ENCODE assay signal across 31 cellular contexts in the genomic region with DNA sequence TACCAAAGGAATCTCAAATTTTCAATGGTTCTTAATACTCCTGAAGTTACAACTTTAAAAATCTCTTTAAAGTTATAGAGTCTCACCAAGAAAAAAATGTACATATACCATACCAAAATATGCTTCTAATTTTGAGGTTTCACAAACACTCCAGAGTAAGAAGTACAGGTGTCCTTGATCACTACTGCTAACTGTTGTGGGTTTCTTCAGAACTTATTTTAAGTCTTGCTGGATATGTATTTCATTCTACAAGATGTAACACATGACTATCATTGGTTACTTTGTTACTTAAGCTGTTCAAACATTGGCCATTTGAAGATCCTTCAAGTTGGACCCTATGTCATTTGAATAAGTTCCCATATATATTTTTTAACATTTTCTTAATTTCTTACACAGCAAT.
"Had no signal": no experiment of that assay in that cellular context is flagged by ENCODE, and none has a peak within 500 bp of the region (broad histone marks: within the 10 kb centered on the region; RNA-seq: fewer than 3 reads in every experiment).

No MANE protein-coding gene starts in this region.

- H3K4me3 ChIP-seq: body of pancreas, colonic mucosa, esophagus squamous epithelium, gastroesophageal sphincter, heart right ventricle had no signal

- H3K27ac ChIP-seq: body of pancreas, colonic mucosa, epithelial cell of prostate, esophagus squamous epithelium, gastroesophageal sphincter, heart right ventricle had no signal

- H3K4me1 Mint-ChIP-seq: activated CD4-positive, alpha-beta memory T cell treated with anti-CD3 and anti-CD28 coated beads, Interleukin-2, amount 10 ng/mL, durations not matched to agents 7 days and 5 days; activated CD4-positive, alpha-beta T cell treated with anti-CD3 and anti-CD28 coated beads for 36 hours; activated CD4-positive, alpha-beta T cell treated with anti-CD3 and anti-CD28 coated beads, Interleukin-2, amount 10 ng/mL, durations not matched to agents 7 days and 5 days; activated T-helper 17 cell treated with anti-CD3 and anti-CD28 coated beads, Interleukin-2, amount 50 U/mL, for 72 hours had no signal

- H3K9me3 ChIP-seq: body of pancreas, colonic mucosa, esophagus squamous epithelium, gastroesophageal sphincter, heart right ventricle had no signal

- ATAC-seq: activated CD4-positive, alpha-beta T cell treated with anti-CD3 and anti-CD28 coated beads for 36 hours; activated T-cell treated with anti-CD3 and anti-CD28 coated beads, Interleukin-2, amount 50 U/mL, for 72 hours; activated T-helper 17 cell treated with anti-CD3 and anti-CD28 coated beads, Interleukin-2, amount 50 U/mL, for 72 hours; body of pancreas; gastroesophageal sphincter; heart right ventricle had no signal

- FAIRE-seq: endometrium, endothelial cell of umbilical vein had no signal

- DNase-seq: activated CD4-positive, alpha-beta memory T cell treated with anti-CD3 and anti-CD28 coated beads, Interleukin-2, amount 10 ng/mL, durations not matched to agents 7 days and 5 days; activated CD4-positive, alpha-beta T cell treated with anti-CD3 and anti-CD28 coated beads for 36 hours; activated CD4-positive, alpha-beta T cell treated with anti-CD3 and anti-CD28 coated beads, Interleukin-2, amount 10 ng/mL, durations not matched to agents 7 days and 5 days; activated CD4-positive, alpha-beta T cell treated with anti-CD3 and anti-CD28 coated beads, Interleukin-2, amount 50 U/mL, for 4 hours; activated CD4-positive, CD25-positive, alpha-beta regulatory T cell; activated CD4-positive, CD25-positive, alpha-beta regulatory T cell treated with anti-CD3 and anti-CD28 coated beads, Interleukin-2, amount 50 U/mL, for 72 hours; activated CD8-positive, alpha-beta memory T cell treated with anti-CD3 and anti-CD28 coated beads, Interleukin-2, amount 50 U/mL, for 48 hours; activated effector memory CD4-positive, alpha-beta T cell treated with Interleukin-2 at 50 U/mL for 16 hours; activated gamma-delta T cell treated with Interleukin-2 at 50 U/mL for 16 hours; activated naive CD4-positive, alpha-beta T cell treated with anti-CD3 and anti-CD28 coated beads, Interleukin-2, amount 50 U/mL, for 16 hours; activated naive CD4-positive, alpha-beta T cell treated with Interleukin-2 at 50 U/mL for 16 hours; activated T-cell treated with anti-CD3 and anti-CD28 coated beads for 4 hours; activated T-cell treated with anti-CD3 and anti-CD28 coated beads, Interleukin-2, amount 50 U/mL, for 24 hours; activated T-cell treated with anti-CD3 and anti-CD28 coated beads, Interleukin-2, amount 50 U/mL, for 72 hours; amniotic stem cell; anterior cingulate cortex; body of pancreas; caudate nucleus; colonic mucosa; effector CD8-positive, alpha-beta T cell; esophagus squamous epithelium; foreskin melanocyte; heart right ventricle; T-helper 1 cell; T-helper 2 cell had no signal

- H3K27me3 Mint-ChIP-seq: activated CD4-positive, alpha-beta memory T cell treated with anti-CD3 and anti-CD28 coated beads, Interleukin-2, amount 10 ng/mL, durations not matched to agents 7 days and 5 days; activated CD4-positive, alpha-beta T cell treated with anti-CD3 and anti-CD28 coated beads for 36 hours; activated CD4-positive, alpha-beta T cell treated with anti-CD3 and anti-CD28 coated beads, Interleukin-2, amount 10 ng/mL, durations not matched to agents 7 days and 5 days; activated naive CD8-positive, alpha-beta T cell; activated T-helper 17 cell treated with anti-CD3 and anti-CD28 coated beads, Interleukin-2, amount 50 U/mL, for 72 hours had no signal

- H3K4me3 Mint-ChIP-seq: activated CD4-positive, alpha-beta memory T cell treated with anti-CD3 and anti-CD28 coated beads, Interleukin-2, amount 10 ng/mL, durations not matched to agents 7 days and 5 days; activated CD4-positive, alpha-beta T cell treated with anti-CD3 and anti-CD28 coated beads for 36 hours; activated CD4-positive, alpha-beta T cell treated with anti-CD3 and anti-CD28 coated beads, Interleukin-2, amount 10 ng/mL, durations not matched to agents 7 days and 5 days; activated naive CD8-positive, alpha-beta T cell; activated T-cell treated with anti-CD3 and anti-CD28 coated beads, Interleukin-2, amount 50 U/mL, for 24 hours; activated T-cell treated with anti-CD3 and anti-CD28 coated beads, Interleukin-2, amount 50 U/mL, for 72 hours; activated T-helper 17 cell treated with anti-CD3 and anti-CD28 coated beads, Interleukin-2, amount 50 U/mL, for 72 hours had no signal

- H3K4me1 ChIP-seq: body of pancreas, colonic mucosa, esophagus squamous epithelium, gastroesophageal sphincter, heart right ventricle had no signal

- H3K36me3 Mint-ChIP-seq: activated naive CD8-positive, alpha-beta T cell had no signal

- H3K27ac Mint-ChIP-seq: activated CD4-positive, alpha-beta memory T cell treated with anti-CD3 and anti-CD28 coated beads, Interleukin-2, amount 10 ng/mL, durations not matched to agents 7 days and 5 days; activated CD4-positive, alpha-beta T cell treated with anti-CD3 and anti-CD28 coated beads for 36 hours; activated CD4-positive, alpha-beta T cell treated with anti-CD3 and anti-CD28 coated beads, Interleukin-2, amount 10 ng/mL, durations not matched to agents 7 days and 5 days; activated naive CD8-positive, alpha-beta T cell; activated T-cell treated with anti-CD3 and anti-CD28 coated beads, Interleukin-2, amount 50 U/mL, for 24 hours; activated T-cell treated with anti-CD3 and anti-CD28 coated beads, Interleukin-2, amount 50 U/mL, for 72 hours; activated T-helper 17 cell treated with anti-CD3 and anti-CD28 coated beads, Interleukin-2, amount 50 U/mL, for 72 hours had no signal
